Comparison of ENCODE assay signal across 23 cellular contexts in genomic region chr2:133658020-133658903, GRCh38.
DNase-seq lines count a peak whose midpoint lies in the region; ATAC-seq, FAIRE-seq and TF ChIP-seq lines count a peak whose summit lies in the region.
"Had no signal": no experiment of that assay in that cellular context is flagged by ENCODE, and none has a peak within 500 bp of the region (broad histone marks: within the 10 kb centered on the region; RNA-seq: fewer than 3 reads in every experiment).

No MANE protein-coding gene starts in this region.

- H3K4me1 ChIP-seq in mesendoderm (ENCODE audit: control insufficient read depth, low read depth, low read length): no peaks in the 10 kb centered on the region
- H3K4me1 ChIP-seq: A549 had no signal

- H3K4me3 ChIP-seq in mesendoderm (ENCODE audit: low read length): no peak overlapping the region
- H3K4me3 ChIP-seq: A549, tibial nerve had no signal

- in situ Hi-C loops in Caki2 (cut with HindIII; ENCODE audit: low pct_unique_long_range_greater_than_20kb, low sequenced_read_pairs): no loop called here

- no peak overlapping the region for H3K4ac ChIP-seq in mesendoderm (ENCODE audit: low read depth, low read length)

- H3K27ac ChIP-seq in mesendoderm (ENCODE audit: low read depth, low read length): no peak overlapping the region
- H3K27ac ChIP-seq: A549, C4-2B, tibial nerve had no signal

- no peak overlapping the region for H3K23ac ChIP-seq in mesendoderm (ENCODE audit: low read length)

- no peak for FAIRE-seq in GM19239 (lab: Jason Lieb, UNC)
- FAIRE-seq: A549 had no signal

- H3K27ac Mint-ChIP-seq in chondrocyte (ENCODE audit: unreplicated experiment): peak overlapping the region; percentile 68
- H3K27ac Mint-ChIP-seq: memory B cell; natural killer cell treated with Interleukin-12 subunit alpha and Interleukin-12 subunit beta and Interleukin-15 and Interleukin-18, amount 100 ng/mL, for 72 hours had no signal

- no peaks in the 10 kb centered on the region for H3K36me3 Mint-ChIP-seq in chondrocyte (ENCODE audit: low read depth)
- H3K36me3 Mint-ChIP-seq: memory B cell; natural killer cell treated with Interleukin-12 subunit alpha and Interleukin-12 subunit beta and Interleukin-15 and Interleukin-18, amount 100 ng/mL, for 72 hours had no signal

- H3K4me2 ChIP-seq in mesendoderm (ENCODE audit: low read length): no peak overlapping the region
- H3K4me2 ChIP-seq: A549 had no signal

- no peaks in the 10 kb centered on the region for H3K79me2 ChIP-seq in mesendoderm (ENCODE audit: control insufficient read depth, insufficient read depth, low read length)

- WGBS in mesendoderm (ENCODE audit: extremely low coverage, insufficient coverage, low lambda C conversion rate): no CpG with 5 or more reads among the region's 11 CpGs

- H3K4me3 Mint-ChIP-seq in chondrocyte (ENCODE audit: unreplicated experiment): no peak overlapping the region
- H3K4me3 Mint-ChIP-seq: memory B cell; natural killer cell treated with Interleukin-12 subunit alpha and Interleukin-12 subunit beta and Interleukin-15 and Interleukin-18, amount 100 ng/mL, for 72 hours had no signal

- H2BK120ac ChIP-seq in mesendoderm (ENCODE audit: low read depth, low read length): no peak overlapping the region

- no peaks in the 10 kb centered on the region for H3K79me1 ChIP-seq in mesendoderm (ENCODE audit: low read length)

- H3K9me3 Mint-ChIP-seq in chondrocyte (ENCODE audit: low read depth): no peaks in the 10 kb centered on the region
- H3K9me3 Mint-ChIP-seq: memory B cell had no signal

- no peak overlapping the region for H2BK5ac ChIP-seq in mesendoderm (ENCODE audit: low read length)

- peaks cover 16% of the 10 kb centered on the region for H3K4me1 Mint-ChIP-seq in chondrocyte (ENCODE audit: low read depth)
- H3K4me1 Mint-ChIP-seq: memory B cell had no signal

- no peak overlapping the region for H3K18ac ChIP-seq in mesendoderm (ENCODE audit: low read length)

- no peak overlapping the region for H3K56ac ChIP-seq in mesendoderm (ENCODE audit: low read length)

- no peak overlapping the region for H2AK5ac ChIP-seq in mesendoderm (ENCODE audit: low read length)

- TF ChIP-seq CTCF in chondrocyte (IDR thresholded peaks at IDR 0.05): no peak

- H4K8ac ChIP-seq in mesendoderm (ENCODE audit: low read depth, low read length): no peak overlapping the region

- H3K27me3 Mint-ChIP-seq in chondrocyte (ENCODE audit: low read depth): no peaks in the 10 kb centered on the region
- H3K27me3 Mint-ChIP-seq: natural killer cell treated with Interleukin-12 subunit alpha and Interleukin-12 subunit beta and Interleukin-15 and Interleukin-18, amount 100 ng/mL, for 72 hours had no signal

- peak; percentile 51 for DNase-seq in Caki2 (ENCODE audit: low read depth)
- peak; percentile 67 for DNase-seq in NCI-H82 (lab: John Stamatoyannopoulos, UW)
- DNase-seq in chondrocyte (ENCODE audit: low spot score): no peak
- peak; percentile 56 for DNase-seq in mesendoderm
- DNase-seq in activated naive CD4-positive, alpha-beta T cell (lab: John Stamatoyannopoulos, UW): no peak
- no peak for DNase-seq in NCI-H1930 (lab: John Stamatoyannopoulos, UW)
- DNase-seq in GM19239 (ENCODE audit: insufficient read length, low spot score): no peak
- DNase-seq: activated CD4-positive, alpha-beta T cell treated with anti-CD3 and anti-CD28 coated beads for 1 hour; activated effector memory CD4-positive, alpha-beta T cell treated with anti-CD3 and anti-CD28 coated beads, Interleukin-2, amount 50 U/mL, for 16 hours; anterior cingulate cortex; cortex of kidney; HCEC 1CT; NCI-H1436; SHP77; stimulated activated CD4-positive, alpha-beta T cell treated with anti-CD3 and anti-CD28 coated beads, Interleukin-15, amount 100 ng/mL, for 24 hours; stimulated activated naive CD4-positive, alpha-beta T cell treated with Interleukin-2 at 50 U/mL for 16 hours; T-helper 2 cell had no signal

- H4K5ac ChIP-seq in mesendoderm (ENCODE audit: low read length): no peak overlapping the region

- no peaks in the 10 kb centered on the region for H3K36me3 ChIP-seq in mesendoderm (ENCODE audit: control insufficient read depth, insufficient read depth, low read length)
- H3K36me3 ChIP-seq: tibial nerve had no signal

- no peak overlapping the region for H3K9ac ChIP-seq in mesendoderm (ENCODE audit: low read length)

- no peak overlapping the region for H2BK15ac ChIP-seq in mesendoderm (replicated peaks; ENCODE audit: low read depth)

- H3K27me3 ChIP-seq in mesendoderm (ENCODE audit: insufficient read depth, low read length, poor library complexity): no peaks in the 10 kb centered on the region
- H3K27me3 ChIP-seq: tibial nerve had no signal

- no peak for ATAC-seq in GM19455 (IDR thresholded peaks at IDR 0.05; ENCODE audit: unreplicated experiment)
- ATAC-seq: A549; natural killer cell treated with Interleukin-12 subunit alpha and Interleukin-12 subunit beta and Interleukin-15 and Interleukin-18, amount 100 ng/mL, for 72 hours had no signal

Comparison
In these comparisons a context has a peak if more than half of its experiments do, and no peak if none do; other contexts are left out.
1. DNase-seq: peak in Caki2 (single experiment), NCI-H82 (single experiment) and mesendoderm (single experiment); none in chondrocyte (single experiment), activated naive CD4-positive, alpha-beta T cell (0 of 4), NCI-H1930 (0 of 2) and GM19239 (single experiment).